ENCODE assay signal across 9 cellular contexts in genomic region chr11:76666408-76666807, GRCh38. TPM values are rescaled to one million over a fixed set of nuclear protein-coding genes. Genes with fewer than 3 reads are reported as not detected.
DNase-seq lines count a peak whose midpoint lies in the region; ATAC-seq and TF ChIP-seq lines count a peak whose summit lies in the region.
"Had no signal": no experiment of that assay in that cellular context is flagged by ENCODE, and none has a peak within 500 bp of the region (broad histone marks: within the 10 kb centered on the region; RNA-seq: fewer than 3 reads in every experiment).

No MANE protein-coding gene starts in this region.

- H3K27me3 ChIP-seq in adipocyte (replicated peaks; ENCODE audit: control insufficient read depth, insufficient read depth, low read length): no peaks in the 10 kb centered on the region

- H3K36me3 ChIP-seq in adipocyte (ENCODE audit: control insufficient read depth, insufficient read depth, low read length, severe bottlenecking): peaks cover 35% of the 10 kb centered on the region

- DNase-seq in stimulated activated naive CD8-positive, alpha-beta T cell treated with anti-CD3 and anti-CD28 coated beads, Interleukin-15, Interleukin-2, amounts not matched to agents 100 U/mL and 50 U/mL, for 24 hours: no peak
- DNase-seq in adipocyte (ENCODE audit: low read depth) (peak; percentile 20), lung microvascular endothelial cell (ENCODE audit: low read depth in 2 of 2) (peak; percentile 67 to 83), NCI-H187 treated with DMSO at 0.1 percent for 48 hours (lab: John Stamatoyannopoulos, UW) (no peak), DMS153 (lab: John Stamatoyannopoulos, UW) (no peak), natural killer cell (no peak)
- DNase-seq in stimulated activated CD4-positive, alpha-beta T cell treated with anti-CD3 and anti-CD28 coated beads, Interleukin-15, amount 100 ng/mL, for 24 hours: no peak
- DNase-seq: hypothalamus had no signal

- H3K4me1 Mint-ChIP-seq in stimulated activated naive CD8-positive, alpha-beta T cell treated with anti-CD3 and anti-CD28 coated beads, Interleukin-15, Interleukin-2, amounts not matched to agents 100 ng/mL and 50 ng/mL, for 24 hours (ENCODE audit: low read depth): peaks cover 53% of the 10 kb centered on the region
- peaks cover 19 to 36% of the 10 kb centered on the region in 2 donors for H3K4me1 Mint-ChIP-seq in natural killer cell

- H3K9me3 Mint-ChIP-seq in stimulated activated naive CD8-positive, alpha-beta T cell treated with anti-CD3 and anti-CD28 coated beads, Interleukin-15, Interleukin-2, amounts not matched to agents 100 ng/mL and 50 ng/mL, for 24 hours: no peaks in the 10 kb centered on the region
- H3K9me3 Mint-ChIP-seq in natural killer cell: no peaks in the 10 kb centered on the region

- H3K9ac ChIP-seq in adipocyte (ENCODE audit: low read length): peak overlapping the region; percentile 91

- peak overlapping the region; percentile 81 for H3K4me3 Mint-ChIP-seq in stimulated activated naive CD8-positive, alpha-beta T cell treated with anti-CD3 and anti-CD28 coated beads, Interleukin-15, Interleukin-2, amounts not matched to agents 100 ng/mL and 50 ng/mL, for 24 hours
- H3K4me3 Mint-ChIP-seq in natural killer cell: no peak overlapping the region

- H3K27ac Mint-ChIP-seq in stimulated activated naive CD8-positive, alpha-beta T cell treated with anti-CD3 and anti-CD28 coated beads, Interleukin-15, Interleukin-2, amounts not matched to agents 100 ng/mL and 50 ng/mL, for 24 hours: peak overlapping the region; percentile 24
- H3K27ac Mint-ChIP-seq in natural killer cell: peak overlapping the region in 1 of 2 donors; percentile 52

- H3K4me3 ChIP-seq in adipocyte (ENCODE audit: low read length): peak overlapping the region; percentile 85

- no peak for TF ChIP-seq CTCF in natural killer cell (IDR thresholded peaks at IDR 0.05)

- no peak for ATAC-seq in stimulated activated naive CD8-positive, alpha-beta T cell treated with anti-CD3 and anti-CD28 coated beads, Interleukin-15, Interleukin-2, amounts not matched to agents 100 U/mL and 50 U/mL, for 24 hours
- ATAC-seq in natural killer cell: no peak

- H3K27me3 Mint-ChIP-seq in stimulated activated naive CD8-positive, alpha-beta T cell treated with anti-CD3 and anti-CD28 coated beads, Interleukin-15, Interleukin-2, amounts not matched to agents 100 ng/mL and 50 ng/mL, for 24 hours: peaks cover 24% of the 10 kb centered on the region
- peaks cover 12 to 18% of the 10 kb centered on the region in 2 donors for H3K27me3 Mint-ChIP-seq in natural killer cell (ENCODE audit: low read depth in 2 of 2)

- peaks cover 8% of the 10 kb centered on the region for H3K36me3 Mint-ChIP-seq in stimulated activated naive CD8-positive, alpha-beta T cell treated with anti-CD3 and anti-CD28 coated beads, Interleukin-15, Interleukin-2, amounts not matched to agents 100 ng/mL and 50 ng/mL, for 24 hours (ENCODE audit: low read depth)
- H3K36me3 Mint-ChIP-seq in natural killer cell: no peaks in the 10 kb centered on the region

- peaks cover 47% of the 10 kb centered on the region for H3K4me1 ChIP-seq in adipocyte (ENCODE audit: control insufficient read depth, insufficient read depth, low read length)

- intact Hi-C loops in natural killer cell (cut with micrococcal nuclease): no loop called here

- no peaks in the 10 kb centered on the region for H3K9me3 ChIP-seq in adipocyte (ENCODE audit: control insufficient read depth, low read length)

RNA-seq across cellular contexts. Expression of gene LRRC32, which starts 4.1 kb away (rescaled TPM):
- total RNA-seq in lung microvascular endothelial cell (29.0 and 57.1 TPM in 2 replicates), natural killer cell (1 to 10 TPM in 2 of 3 donors, under 1 TPM in 1; 0.14 to 1.4 (median 1.4) TPM)

Comparison
In these comparisons a context has a peak if more than half of its experiments do, and no peak if none do; other contexts are left out.
1. DNase-seq: peak in adipocyte (single experiment) and lung microvascular endothelial cell (2 of 2); none in stimulated activated naive CD8-positive, alpha-beta T cell treated with anti-CD3 and anti-CD28 coated beads, Interleukin-15, Interleukin-2, amounts not matched to agents 100 U/mL and 50 U/mL, for 24 hours (single experiment), NCI-H187 treated with DMSO at 0.1 percent for 48 hours (single experiment), DMS153 (single experiment), stimulated activated CD4-positive, alpha-beta T cell treated with anti-CD3 and anti-CD28 coated beads, Interleukin-15, amount 100 ng/mL, for 24 hours (single experiment) and natural killer cell (single experiment).
2. RNA of gene LRRC32, which starts 4.1 kb away (total RNA-seq): 29.0 to 57.1 TPM in lung microvascular endothelial cell; 0.14 to 1.4 TPM in natural killer cell; every median in the first group is over 10 times any median in the second.